9 cellular contexts compared by ENCODE assay signal in the genomic region with DNA sequence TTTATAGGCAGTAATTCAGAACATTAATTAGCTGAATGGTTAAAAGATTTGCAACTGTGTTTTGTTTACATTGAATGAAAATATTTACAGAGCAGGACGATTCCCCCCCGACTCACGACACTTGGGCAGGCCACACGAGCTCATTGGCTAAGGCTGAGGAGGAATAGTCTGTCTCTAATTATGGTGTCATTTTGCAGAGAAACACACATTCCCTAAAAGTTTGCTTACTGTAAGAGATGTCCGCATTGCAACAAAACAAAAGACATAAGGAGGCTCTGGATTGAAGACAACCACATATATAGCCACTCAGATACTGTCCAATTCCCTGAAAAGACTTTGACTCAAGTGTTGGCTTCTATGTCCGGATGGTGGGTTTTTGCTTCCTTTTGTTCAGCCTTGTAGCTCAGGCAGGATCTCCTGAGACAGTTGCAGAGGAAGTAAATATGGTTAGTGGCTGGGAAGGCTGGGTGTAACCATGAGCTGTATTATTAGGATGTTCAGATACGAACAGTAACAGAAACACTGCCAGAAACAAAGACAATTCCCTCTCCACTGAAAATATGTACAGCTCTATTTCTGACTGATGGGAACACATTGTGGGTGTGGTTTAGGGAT.
A peak's percentile ranks its signal among the peaks of the same experiment; 100 is the strongest.
DNase-seq lines count a peak whose midpoint lies in the region; ATAC-seq lines count a peak whose summit lies in the region.
"Had no signal": no experiment of that assay in that cellular context is flagged by ENCODE, and none has a peak within 500 bp of the region (broad histone marks: within the 10 kb centered on the region; RNA-seq: fewer than 3 reads in every experiment).

No MANE protein-coding gene starts in this region.

- no peaks in the 10 kb centered on the region for H3K27me3 ChIP-seq in thymus (ENCODE audit: control insufficient read depth, insufficient read depth)

- H3K9me3 Mint-ChIP-seq in activated naive CD8-positive, alpha-beta T cell (ENCODE audit: low read depth), result no peaks in the 10 kb centered on the region

- no peaks in the 10 kb centered on the region for H3K9me3 ChIP-seq in thymus (ENCODE audit: control insufficient read depth)

- H3K27ac Mint-ChIP-seq in activated naive CD8-positive, alpha-beta T cell, result peak overlapping the region; percentile 69
- H3K27ac Mint-ChIP-seq: progenitor cell of endocrine pancreas had no signal

- WGBS in thymus, result 21% methylated on average over 7 of the region's 7 CpGs

- no peaks in the 10 kb centered on the region for H3K36me3 ChIP-seq in thymus (ENCODE audit: control insufficient read depth, insufficient read depth)

- peaks cover 60% of the 10 kb centered on the region for H3K4me1 Mint-ChIP-seq in activated naive CD8-positive, alpha-beta T cell (ENCODE audit: low read depth)

- ATAC-seq in left lobe of liver (peak; percentile 16), GM18520 (IDR thresholded peaks at IDR 0.05; ENCODE audit: unreplicated experiment) (no peak), HG03039 (IDR thresholded peaks at IDR 0.05; ENCODE audit: unreplicated experiment) (no peak)

- no peak overlapping the region for H3K4me3 ChIP-seq in thymus (ENCODE audit: low read length)

- peak overlapping the region; percentile 22 for H3K27ac ChIP-seq in thymus (ENCODE audit: low read depth)

- peaks cover 50% of the 10 kb centered on the region for H3K4me1 ChIP-seq in thymus (ENCODE audit: control insufficient read depth, insufficient read depth, low read length)

- peak; percentile 17 for DNase-seq in SKM-1 treated with dmso at 0.1 percent for 144 hours (lab: John Stamatoyannopoulos, UW; ENCODE audit: unreplicated experiment)
- no peak for DNase-seq in SKM-1 (lab: John Stamatoyannopoulos, UW; ENCODE audit: unreplicated experiment)
- DNase-seq in left lobe of liver (ENCODE audit: low spot score), result no peak
- no peak for DNase-seq in NCI-H524 (lab: John Stamatoyannopoulos, UW)

- no peaks in the 10 kb centered on the region for H3K27me3 Mint-ChIP-seq in activated naive CD8-positive, alpha-beta T cell
- H3K27me3 Mint-ChIP-seq: progenitor cell of endocrine pancreas had no signal

- peaks cover 13% of the 10 kb centered on the region for H3K36me3 Mint-ChIP-seq in activated naive CD8-positive, alpha-beta T cell

- peak overlapping the region; percentile 5 for H3K4me3 Mint-ChIP-seq in activated naive CD8-positive, alpha-beta T cell
